Comparison of ENCODE assay signal across 26 cellular contexts in the genomic region with DNA sequence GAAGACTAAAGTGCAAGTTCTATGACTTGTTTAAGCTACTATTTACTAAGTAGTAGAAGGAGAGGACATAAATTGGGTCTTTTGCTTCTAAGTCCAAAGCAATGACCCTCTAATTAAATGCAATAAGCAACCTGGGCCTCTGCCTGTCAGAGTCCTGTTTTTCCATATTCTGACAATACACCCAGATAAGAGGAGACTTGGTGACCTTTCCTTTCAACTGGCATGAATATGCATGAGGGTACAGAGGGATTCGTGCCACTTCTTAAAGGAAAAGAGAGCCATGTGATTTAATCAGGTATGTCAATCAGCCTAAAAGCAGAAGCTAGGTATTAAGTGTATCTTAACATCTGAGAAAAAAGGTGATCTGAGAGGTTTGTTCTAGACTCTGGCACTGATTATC. TPM values are rescaled to one million over a fixed set of nuclear protein-coding genes. Genes with fewer than 3 reads are reported as not detected.
"Had no signal": no experiment of that assay in that cellular context is flagged by ENCODE, and none has a peak within 500 bp of the region (broad histone marks: within the 10 kb centered on the region; RNA-seq: fewer than 3 reads in every experiment).

No MANE protein-coding gene starts in this region.

- H3K36me3 ChIP-seq: ascending aorta, brain microvascular endothelial cell, left lung, lower lobe of right lung, stomach, thyroid gland, upper lobe of left lung had no signal

- H3K27ac ChIP-seq: ascending aorta, brain microvascular endothelial cell, coronary artery, dorsolateral prefrontal cortex, left lung, lower lobe of right lung, stomach, thyroid gland, upper lobe of left lung had no signal

- H3K4me3 ChIP-seq: ascending aorta, coronary artery, dorsolateral prefrontal cortex, left lung, lower lobe of right lung, stomach, thyroid gland, upper lobe of left lung had no signal

- H3K27me3 Mint-ChIP-seq: activated naive CD4-positive, alpha-beta T cell treated with anti-CD3 and anti-CD28 coated beads, Interleukin-2, amount 10 ng/mL, durations not matched to agents 7 days and 5 days; activated T-cell treated with anti-CD3 and anti-CD28 coated beads, Interleukin-2, amount 50 U/mL, for 24 hours; stimulated activated naive B cell treated with anti-CD40 and anti-IgM and Interleukin-4, amounts not matched to agents 10 μg/mL and 1 μg/mL and 100 μg/mL, for 72 hours had no signal

- DNase-seq: activated CD4-positive, alpha-beta memory T cell treated with anti-CD3 and anti-CD28 coated beads, Interleukin-2, amount 10 ng/mL, durations not matched to agents 7 days and 5 days; activated CD4-positive, alpha-beta T cell treated with anti-CD3 and anti-CD28 coated beads for 1 hour; activated CD4-positive, alpha-beta T cell treated with anti-CD3 and anti-CD28 coated beads, Interleukin-2, amount 10 ng/mL, durations not matched to agents 7 days and 5 days; activated CD8-positive, alpha-beta memory T cell treated with anti-CD3 and anti-CD28 coated beads, Interleukin-2, amount 50 U/mL, for 48 hours; activated gamma-delta T cell; activated naive CD4-positive, alpha-beta T cell treated with anti-CD3 and anti-CD28 coated beads, Interleukin-2, amount 10 ng/mL, durations not matched to agents 7 days and 5 days; activated naive CD8-positive, alpha-beta T cell treated with anti-CD3 and anti-CD28 coated beads, Interleukin-2, amount 10 ng/mL, durations not matched to agents 7 days and 5 days; activated T-cell treated with anti-CD3 and anti-CD28 coated beads, Interleukin-2, amount 50 U/mL, for 24 hours; brain microvascular endothelial cell; dorsolateral prefrontal cortex; effector memory CD4-positive, alpha-beta T cell; left lung; lower lobe of right lung; mesenchymal stem cell; natural killer cell; posterior cingulate gyrus; right cardiac atrium; stimulated activated CD4-positive, alpha-beta T cell treated with anti-CD3 and anti-CD28 coated beads, Interleukin-15, amount 100 ng/mL, for 24 hours; stimulated activated CD4-positive, alpha-beta T cell treated with anti-CD3 and anti-CD28 coated beads, Interleukin-2, amount 100 ng/mL, for 24 hours; stimulated activated naive B cell treated with anti-CD40 and anti-IgM and Interleukin-4, amounts not matched to agents 10 μg/mL and 1 μg/mL and 100 μg/mL, for 72 hours; stomach; thyroid gland; upper lobe of left lung had no signal

- H3K27me3 ChIP-seq: ascending aorta, brain microvascular endothelial cell, dorsolateral prefrontal cortex, left lung, stomach, thyroid gland, upper lobe of left lung had no signal

- H3K4me3 Mint-ChIP-seq: activated CD4-positive, alpha-beta memory T cell treated with anti-CD3 and anti-CD28 coated beads, Interleukin-2, amount 10 ng/mL, durations not matched to agents 7 days and 5 days; activated CD4-positive, alpha-beta T cell treated with anti-CD3 and anti-CD28 coated beads, Interleukin-2, amount 10 ng/mL, durations not matched to agents 7 days and 5 days; activated naive CD4-positive, alpha-beta T cell treated with anti-CD3 and anti-CD28 coated beads, Interleukin-2, amount 10 ng/mL, durations not matched to agents 7 days and 5 days; activated naive CD8-positive, alpha-beta T cell treated with anti-CD3 and anti-CD28 coated beads, Interleukin-2, amount 10 ng/mL, durations not matched to agents 7 days and 5 days; activated T-cell treated with anti-CD3 and anti-CD28 coated beads, Interleukin-2, amount 50 U/mL, for 24 hours; natural killer cell; stimulated activated naive B cell treated with anti-CD40 and anti-IgM and Interleukin-4, amounts not matched to agents 10 μg/mL and 1 μg/mL and 100 μg/mL, for 72 hours had no signal

- H3K4me1 Mint-ChIP-seq: activated CD4-positive, alpha-beta memory T cell treated with anti-CD3 and anti-CD28 coated beads, Interleukin-2, amount 10 ng/mL, durations not matched to agents 7 days and 5 days; activated CD4-positive, alpha-beta T cell treated with anti-CD3 and anti-CD28 coated beads, Interleukin-2, amount 10 ng/mL, durations not matched to agents 7 days and 5 days; activated naive CD4-positive, alpha-beta T cell treated with anti-CD3 and anti-CD28 coated beads, Interleukin-2, amount 10 ng/mL, durations not matched to agents 7 days and 5 days; activated naive CD8-positive, alpha-beta T cell treated with anti-CD3 and anti-CD28 coated beads, Interleukin-2, amount 10 ng/mL, durations not matched to agents 7 days and 5 days; natural killer cell; stimulated activated naive B cell treated with anti-CD40 and anti-IgM and Interleukin-4, amounts not matched to agents 10 μg/mL and 1 μg/mL and 100 μg/mL, for 72 hours had no signal

- H3K9me3 ChIP-seq: lower lobe of right lung, stomach, thyroid gland, upper lobe of left lung had no signal

- H3K27ac Mint-ChIP-seq: activated CD4-positive, alpha-beta memory T cell treated with anti-CD3 and anti-CD28 coated beads, Interleukin-2, amount 10 ng/mL, durations not matched to agents 7 days and 5 days; activated CD4-positive, alpha-beta T cell treated with anti-CD3 and anti-CD28 coated beads, Interleukin-2, amount 10 ng/mL, durations not matched to agents 7 days and 5 days; activated naive CD4-positive, alpha-beta T cell treated with anti-CD3 and anti-CD28 coated beads, Interleukin-2, amount 10 ng/mL, durations not matched to agents 7 days and 5 days; activated naive CD8-positive, alpha-beta T cell treated with anti-CD3 and anti-CD28 coated beads, Interleukin-2, amount 10 ng/mL, durations not matched to agents 7 days and 5 days; activated T-cell treated with anti-CD3 and anti-CD28 coated beads, Interleukin-2, amount 50 U/mL, for 24 hours; natural killer cell; stimulated activated naive B cell treated with anti-CD40 and anti-IgM and Interleukin-4, amounts not matched to agents 10 μg/mL and 1 μg/mL and 100 μg/mL, for 72 hours had no signal

- H3K36me3 Mint-ChIP-seq: activated naive CD4-positive, alpha-beta T cell treated with anti-CD3 and anti-CD28 coated beads, Interleukin-2, amount 10 ng/mL, durations not matched to agents 7 days and 5 days; activated naive CD8-positive, alpha-beta T cell treated with anti-CD3 and anti-CD28 coated beads, Interleukin-2, amount 10 ng/mL, durations not matched to agents 7 days and 5 days; natural killer cell; stimulated activated naive B cell treated with anti-CD40 and anti-IgM and Interleukin-4, amounts not matched to agents 10 μg/mL and 1 μg/mL and 100 μg/mL, for 72 hours had no signal

- H3K9me3 Mint-ChIP-seq: activated CD4-positive, alpha-beta memory T cell treated with anti-CD3 and anti-CD28 coated beads, Interleukin-2, amount 10 ng/mL, durations not matched to agents 7 days and 5 days; activated CD4-positive, alpha-beta T cell treated with anti-CD3 and anti-CD28 coated beads, Interleukin-2, amount 10 ng/mL, durations not matched to agents 7 days and 5 days; activated naive CD4-positive, alpha-beta T cell treated with anti-CD3 and anti-CD28 coated beads, Interleukin-2, amount 10 ng/mL, durations not matched to agents 7 days and 5 days; activated naive CD8-positive, alpha-beta T cell treated with anti-CD3 and anti-CD28 coated beads, Interleukin-2, amount 10 ng/mL, durations not matched to agents 7 days and 5 days; activated T-cell treated with anti-CD3 and anti-CD28 coated beads, Interleukin-2, amount 50 U/mL, for 24 hours; natural killer cell; stimulated activated naive B cell treated with anti-CD40 and anti-IgM and Interleukin-4, amounts not matched to agents 10 μg/mL and 1 μg/mL and 100 μg/mL, for 72 hours had no signal

- H3K4me1 ChIP-seq: ascending aorta, left lung, lower lobe of right lung, stomach, thyroid gland, upper lobe of left lung had no signal

- ATAC-seq: left lung; lower lobe of right lung; natural killer cell; right cardiac atrium; stimulated activated naive B cell treated with anti-CD40 and anti-IgM and Interleukin-4, amounts not matched to agents 10 μg/mL and 1 μg/mL and 100 μg/mL, for 72 hours had no signal

RNA-seq across cellular contexts. Expression of a gene that starts 50.7 kb away (rescaled TPM):
- total RNA-seq: activated CD4-positive, alpha-beta memory T cell treated with anti-CD3 and anti-CD28 coated beads, Interleukin-2, amount 10 ng/mL, durations not matched to agents 7 days and 5 days; activated CD4-positive, alpha-beta T cell treated with anti-CD3 and anti-CD28 coated beads, Interleukin-2, amount 10 ng/mL, durations not matched to agents 7 days and 5 days; activated naive CD8-positive, alpha-beta T cell treated with anti-CD3 and anti-CD28 coated beads, Interleukin-2, amount 10 ng/mL, durations not matched to agents 7 days and 5 days; epithelial cell of proximal tubule; natural killer cell had no signal
